Comparison of ENCODE assay signal across 21 cellular contexts in genomic region chr16:58053682-58054005, GRCh38. TPM values are rescaled to one million over a fixed set of nuclear protein-coding genes. Genes with fewer than 3 reads are reported as not detected.
DNase-seq lines count a peak whose midpoint lies in the region; ATAC-seq, FAIRE-seq and TF ChIP-seq lines count a peak whose summit lies in the region.
"Had no signal": no experiment of that assay in that cellular context is flagged by ENCODE, and none has a peak within 500 bp of the region (broad histone marks: within the 10 kb centered on the region; RNA-seq: fewer than 3 reads in every experiment).

No MANE protein-coding gene starts in this region.

- H3K9me3 ChIP-seq in HepG2 (ENCODE audit: low read length) (no peaks in the 10 kb centered on the region), right lobe of liver (no peaks in the 10 kb centered on the region), K562 (replicated peaks; ENCODE audit: control insufficient read depth, insufficient read depth, low read depth, low read length) (no peaks in the 10 kb centered on the region), BE2C (no peaks in the 10 kb centered on the region)
- H3K9me3 ChIP-seq: Caco-2 had no signal

- no peaks in the 10 kb centered on the region for H3K9me1 ChIP-seq in K562 (ENCODE audit: control insufficient read depth, insufficient read depth, low read length)

- POLR2A ChIA-PET in HepG2 (lab: Yijun Ruan, JAX) = interaction anchor here (1.4 kb wide), 1 partner anchor 21 kb away, joined by 5 read pairs; no protein-coding TSS in a partner anchor
- POLR2A ChIA-PET in K562 (lab: Yijun Ruan, JAX) = no interaction called here

- no peak for FAIRE-seq in HepG2 (lab: Jason Lieb, UNC)
- FAIRE-seq in K562 (lab: Jason Lieb, UNC) = no peak
- FAIRE-seq: A204.1, D721Med, G401.6, GM12891, GM19239 had no signal

- no peak for DNase-seq in HepG2 (ENCODE audit: low spot score)
- DNase-seq in right lobe of liver = no peak
- DNase-seq in K562 (ENCODE audit: extremely low read depth in 1 of 4, low spot score in 3 of 4) = no peak
- no peak for DNase-seq in BE2C
- no peak for DNase-seq in lower leg skin (ENCODE audit: low spot score in 2 of 2)
- DNase-seq: 8988T; ACHN; Caco-2; Calu3; CD4-positive, alpha-beta T cell; CD8-positive, alpha-beta T cell; DMS79 treated with DMSO at 0.1 percent for 48 hours; GF-D8 had no signal

- H3K4me2 ChIP-seq in HepG2 (ENCODE audit: low read depth, low read length) = no peak overlapping the region
- no peak overlapping the region for H3K4me2 ChIP-seq in K562 (ENCODE audit: insufficient read depth, low read length)

- in situ Hi-C loops in HepG2 (cut with HindIII; ENCODE audit: extremely low pct_ligation_motif_present, low pct_unique_long_range_greater_than_20kb) (no loop called here), K562 (cut with MboI) (no loop called here)

- CTCF ChIA-PET in HepG2 (lab: Yijun Ruan, JAX; ENCODE audit: low intra/inter-chr PET ratio, low total read pairs) = no interaction called here
- CTCF ChIA-PET in K562 (lab: Yijun Ruan, JAX; ENCODE audit: low intra/inter-chr PET ratio) = no interaction called here

- no peak overlapping the region for H3K27ac ChIP-seq in HepG2 (ENCODE audit: extremely low read length, insufficient read depth, low read length)
- no peak overlapping the region for H3K27ac ChIP-seq in right lobe of liver
- H3K27ac ChIP-seq in 22Rv1 = 0 out of 2 replicates have a peak overlapping the region, but pooled peaks have one; percentile 20
- H3K27ac ChIP-seq in K562 (ENCODE audit: extremely low read depth, low read depth, low read length) = no peak overlapping the region
- H3K27ac ChIP-seq: BLaER1 treated with 17β-estradiol and CSF1 and Interleukin-3, amounts not matched to agents 10 nM and 100 nM; C4-2B had no signal

- TF ChIP-seq RAD21 in HepG2 (CRISPR knock-in tag; IDR thresholded peaks at IDR 0.05) = no peak
- no peak for TF ChIP-seq RAD21 in K562 (CRISPR knock-in tag; conservative IDR thresholded peaks at IDR 0.05 in 1 of 2, IDR thresholded peaks at IDR 0.05 in 1 of 2)

- H3K36me3 ChIP-seq in HepG2 (replicated peaks in 1 of 2; ENCODE audit: control insufficient read depth in 1 of 2, insufficient read depth in 2 of 2, low read length in 2 of 2) = no peaks in the 10 kb centered on the region
- H3K36me3 ChIP-seq in right lobe of liver = no peaks in the 10 kb centered on the region
- no peaks in the 10 kb centered on the region for H3K36me3 ChIP-seq in K562 (ENCODE audit: control insufficient read depth, insufficient read depth, low read length)
- H3K36me3 ChIP-seq in BE2C = no peaks in the 10 kb centered on the region
- H3K36me3 ChIP-seq: BLaER1 treated with 17β-estradiol and CSF1 and Interleukin-3, amounts not matched to agents 10 nM and 100 nM had no signal

- TF ChIP-seq EP300 in HepG2 (IDR thresholded peaks at IDR 0.05; ENCODE audit: low read depth in 2 of 2, low read length in 2 of 2) (no peak), HepG2 (CRISPR knock-in tag; IDR thresholded peaks at IDR 0.05; ENCODE audit: borderline replicate concordance) (no peak), K562 (IDR thresholded peaks at IDR 0.05; ENCODE audit: low read length) (no peak)

- no peak for ATAC-seq in HepG2
- no peak for ATAC-seq in right lobe of liver
- ATAC-seq in K562 = no peak
- ATAC-seq: CD8-positive, alpha-beta T cell had no signal

- BruUV-seq in HepG2 (replicated peaks; lab: Mats Ljungman, UMichigan) = no TSS peak
- no TSS peak for BruUV-seq in K562 (replicated peaks; lab: Mats Ljungman, UMichigan)

- TF ChIP-seq POLR2A in HepG2 (IDR thresholded peaks at IDR 0.05; ENCODE audit: insufficient read depth in 1 of 2, low read depth in 2 of 2, low read length in 2 of 2) = no peak
- TF ChIP-seq POLR2A in right lobe of liver (IDR thresholded peaks at IDR 0.05) = no peak
- no peak for TF ChIP-seq POLR2A in K562 (conservative IDR thresholded peaks at IDR 0.05)
- no peak for TF ChIP-seq POLR2A in lower leg skin (IDR thresholded peaks at IDR 0.05)

- H3K27me3 ChIP-seq in HepG2 (ENCODE audit: control insufficient read depth in 1 of 2, insufficient read depth in 2 of 2, low read length in 2 of 2) (peaks cover 3 to 23% of the 10 kb centered on the region in 2 experiments; a peak in 4 of 5 replicates), right lobe of liver (no peaks in the 10 kb centered on the region), K562 (ENCODE audit: control insufficient read depth in 2 of 2, insufficient read depth in 2 of 2, low read length in 2 of 2) (peaks cover 13 to 18% of the 10 kb centered on the region in 2 experiments; a peak in 3 of 5 replicates), BE2C (no peaks in the 10 kb centered on the region)
- H3K27me3 ChIP-seq: BLaER1 treated with 17β-estradiol and CSF1 and Interleukin-3, amounts not matched to agents 10 nM and 100 nM had no signal

- WGBS in HepG2 (ENCODE audit: low lambda C conversion rate) = 60% methylated on average over 5 of the region's 5 CpGs
- 72% methylated on average over 2 of the region's 5 CpGs for WGBS in right lobe of liver (ENCODE audit: insufficient coverage, low coverage, low lambda C conversion rate, missing lambda C conversion rate)
- WGBS in K562 (ENCODE audit: insufficient coverage, low coverage, missing lambda C conversion rate) = 71% methylated on average over 4 of the region's 5 CpGs
- 89 to 95% methylated on average over 5 of the region's 5 CpGs for WGBS in lower leg skin, 2 donors

- H3K4me3 ChIP-seq in HepG2 (replicated peaks in 1 of 3; ENCODE audit: insufficient read depth in 1 of 3, low read depth in 2 of 3, low read length in 3 of 3) = no peak overlapping the region
- H3K4me3 ChIP-seq in right lobe of liver = no peak overlapping the region
- H3K4me3 ChIP-seq in K562 = no peak overlapping the region
- H3K4me3 ChIP-seq in BE2C (ENCODE audit: low read depth, low read length) = no peak overlapping the region
- no peak overlapping the region for H3K4me3 ChIP-seq in lower leg skin (ENCODE audit: low read depth, poor library complexity, severe bottlenecking)
- H3K4me3 ChIP-seq: BLaER1 treated with 17β-estradiol and CSF1 and Interleukin-3, amounts not matched to agents 10 nM and 100 nM had no signal

- H4K20me1 ChIP-seq in HepG2 (ENCODE audit: insufficient read depth, low read length) (no peaks in the 10 kb centered on the region), K562 (replicated peaks; ENCODE audit: control insufficient read depth, insufficient read depth, low read length) (no peaks in the 10 kb centered on the region; the same call in 1 of the 2 replicates)
- H4K20me1 ChIP-seq: BLaER1 treated with 17β-estradiol and CSF1 and Interleukin-3, amounts not matched to agents 10 nM and 100 nM had no signal

- peaks cover 22% of the 10 kb centered on the region for H3K4me1 ChIP-seq in HepG2 (ENCODE audit: insufficient read depth, low read length)
- H3K4me1 ChIP-seq in right lobe of liver = no peaks in the 10 kb centered on the region
- peaks cover 0 to 10% of the 10 kb centered on the region in 2 experiments; a peak in 2 of 5 replicates for H3K4me1 ChIP-seq in K562 (replicated peaks in 1 of 2; ENCODE audit: control insufficient read depth in 2 of 2, insufficient read depth in 2 of 2, low read length in 2 of 2)
- no peaks in the 10 kb centered on the region for H3K4me1 ChIP-seq in BE2C

- no peaks in the 10 kb centered on the region for H3K79me2 ChIP-seq in HepG2 (ENCODE audit: insufficient read depth, low read length)
- no peaks in the 10 kb centered on the region for H3K79me2 ChIP-seq in K562 (ENCODE audit: control insufficient read depth, insufficient read depth, low read length)

- H2AFZ ChIP-seq in HepG2 (ENCODE audit: low read length) = no peak overlapping the region
- H2AFZ ChIP-seq in K562 (ENCODE audit: low read depth, low read length) = no peak overlapping the region

- intact Hi-C loops in HepG2 (cut with micrococcal nuclease; ENCODE audit: unreplicated experiment) = no loop called here
- intact Hi-C loops in right lobe of liver (cut with DNase I) = no loop called here
- intact Hi-C loops in K562 (cut with micrococcal nuclease) = no loop called here
- intact Hi-C loops in lower leg skin (cut with DNase I; ENCODE audit: low total_unique reads) = no loop called here

- TF ChIP-seq CTCF in HepG2 (CRISPR knock-in tag; IDR thresholded peaks at IDR 0.05) (no peak), right lobe of liver (IDR thresholded peaks at IDR 0.05) (no peak), 22Rv1 (IDR thresholded peaks at IDR 0.05) (no peak), K562 (IDR thresholded peaks at IDR 0.05 in 2 of 3, conservative IDR thresholded peaks at IDR 0.05 in 1 of 3; ENCODE audit: insufficient read depth in 2 of 3, low read depth in 1 of 3, low read length in 3 of 3) (no peak), BE2C (IDR thresholded peaks at IDR 0.05; ENCODE audit: low read depth, low read length) (no peak), lower leg skin (IDR thresholded peaks at IDR 0.05) (no peak)

- H3K9ac ChIP-seq in HepG2 (ENCODE audit: insufficient read depth, low read depth, low read length) (no peak overlapping the region), K562 (ENCODE audit: insufficient read depth in 1 of 2, low read depth in 2 of 2, low read length in 2 of 2) (no peak overlapping the region)
- H3K9ac ChIP-seq: BLaER1 treated with 17β-estradiol and CSF1 and Interleukin-3, amounts not matched to agents 10 nM and 100 nM had no signal

RNA-seq across cellular contexts. Expression of gene MMP15, which starts 28.1 kb away (rescaled TPM):
- 17.2 and 35.2 TPM in 2 replicates for total RNA-seq in HepG2 (2016; rRNA removed; fragmentation: Illumina TruSeq; extraction: Trizol)
- 3.1 and 4.0 TPM in 2 replicates for total RNA-seq in HepG2 (2016; cell fraction: cytosol; rRNA removed; fragmentation: Illumina TruSeq; extraction: Trizol; ENCODE audit: low read depth)
- 15.2 and 35.5 TPM in 2 replicates for total RNA-seq in HepG2 (2016; cell fraction: insoluble cytoplasmic fraction; rRNA removed; fragmentation: Illumina TruSeq; extraction: Trizol)
- total RNA-seq in HepG2 (2016; cell fraction: membrane; rRNA removed; fragmentation: Illumina TruSeq; extraction: Trizol) = 11.7 and 12.8 TPM in 2 replicates
- 29.8 and 35.0 TPM in 2 replicates for total RNA-seq in HepG2 (2016; cell fraction: nucleus; rRNA removed; fragmentation: Illumina TruSeq; extraction: Trizol)
- 44.9 and 65.2 TPM in 2 replicates for polyA plus RNA-seq in HepG2 (2011; rRNA removed)
- polyA plus RNA-seq in HepG2 (2011; cell fraction: cytosol; rRNA removed) = 48.2 and 63.4 TPM in 2 replicates
- 48.7 and 49.3 TPM in 2 replicates for polyA plus RNA-seq in HepG2 (2011; cell fraction: nucleus; rRNA removed)
- polyA plus RNA-seq in HepG2 (2012) = 31.4 and 52.1 TPM in 2 replicates
- polyA plus RNA-seq in HepG2 (2016; cell fraction: cytosol; fragmentation: Illumina TruSeq; extraction: Trizol; ENCODE audit: low read depth) = 3.1 and 3.6 TPM in 2 replicates
- 20.6 and 24.8 TPM in 2 replicates for polyA plus RNA-seq in HepG2 (2016; cell fraction: insoluble cytoplasmic fraction; fragmentation: Illumina TruSeq; extraction: Trizol; ENCODE audit: low read depth)
- polyA plus RNA-seq in HepG2 (2016; cell fraction: membrane; fragmentation: Illumina TruSeq; extraction: Trizol; ENCODE audit: low read depth) = 9.3 and 9.6 TPM in 2 replicates
- polyA plus RNA-seq in HepG2 (2016; cell fraction: nucleus; fragmentation: Illumina TruSeq; extraction: Trizol; ENCODE audit: insufficient read depth, low read depth) = 59.2 and 61.3 TPM in 2 replicates
- 32.1 and 99.8 TPM in 2 replicates for polyA minus RNA-seq in HepG2 (2011; rRNA and poly(A)+ RNA removed; ENCODE audit: low replicate concordance)
- 50.9 and 56.7 TPM in 2 replicates for polyA minus RNA-seq in HepG2 (2011; cell fraction: cytosol; rRNA and poly(A)+ RNA removed)
- polyA minus RNA-seq in HepG2 (2011; cell fraction: nucleus; rRNA and poly(A)+ RNA removed) = 14.2 and 19.3 TPM in 2 replicates
- total RNA-seq in right lobe of liver = 10 to 100 TPM; 22.3 to 76.0 (median 35.2) TPM
- 6.1 and 32.3 TPM in 2 replicates for total RNA-seq in K562 (2011; cell fraction: chromatin; rRNA removed; ENCODE audit: low replicate concordance)
- 29.6 and 31.0 TPM in 2 replicates for total RNA-seq in K562 (2011; cell fraction: nucleolus; rRNA removed)
- 16.6 and 19.7 TPM in 2 replicates for total RNA-seq in K562 (2011; cell fraction: nucleoplasm; rRNA removed)
- total RNA-seq in K562 (2014; rRNA removed) = 10.3 and 11.9 TPM in 2 replicates
- total RNA-seq in K562 (2014; rRNA removed; fragmentation: Illumina TruSeq; extraction: Trizol) = 1.9 and 2.9 TPM in 2 replicates
- 5.5 and 5.6 TPM in 2 replicates for total RNA-seq in K562 (2015; rRNA removed; fragmentation: Illumina TruSeq; extraction: Trizol)
- 20.3 and 20.4 TPM in 2 replicates for total RNA-seq in K562 (2021)
- 3.0 and 8.4 TPM in 2 replicates for polyA plus RNA-seq in K562 (2011; rRNA removed)
- 8.5 and 13.5 TPM in 2 replicates for polyA plus RNA-seq in K562 (2011; cell fraction: cytosol; rRNA removed)
- 14.8 and 18.6 TPM in 2 replicates for polyA plus RNA-seq in K562 (2011; cell fraction: nucleus; rRNA removed)
- polyA plus RNA-seq in K562 (2012) = 9.6 and 14.7 TPM in 2 replicates
- polyA plus RNA-seq in K562 (2014; fragmentation: Illumina TruSeq; extraction: Trizol) = 6.3 and 8.6 TPM in 2 replicates
- under 1 TPM; 0.01 to 0.06 TPM for polyA plus RNA-seq in K562 (2014; fragmentation: Nextera tagmentation; extraction: Ambion mirVana)
- polyA plus RNA-seq in K562 (2014; rRNA removed) = 7.9 and 9.6 TPM in 2 replicates
- polyA minus RNA-seq in K562 (2011; rRNA and poly(A)+ RNA removed) = 2.8 and 3.4 TPM in 2 replicates
- 11.7 and 17.5 TPM in 2 replicates for polyA minus RNA-seq in K562 (2011; cell fraction: cytosol; rRNA and poly(A)+ RNA removed)
- 6.5 and 10.6 TPM in 2 replicates for polyA minus RNA-seq in K562 (2011; cell fraction: nucleus; rRNA and poly(A)+ RNA removed)
- polyA plus RNA-seq in BE2C (2012; ENCODE audit: insufficient read depth, insufficient read length, low read depth) = 49.0 TPM
- 1 to 10 TPM; 5.2 to 9.1 (median 7.7) TPM for total RNA-seq in lower leg skin

RNA-seq across cellular contexts. Expression of gene USB1, which starts 52.4 kb away (rescaled TPM):
- total RNA-seq in HepG2 (2016; rRNA removed; fragmentation: Illumina TruSeq; extraction: Trizol) = 16.7 and 33.5 TPM in 2 replicates
- 11.1 and 11.2 TPM in 2 replicates for total RNA-seq in HepG2 (2016; cell fraction: cytosol; rRNA removed; fragmentation: Illumina TruSeq; extraction: Trizol; ENCODE audit: low read depth)
- 17.4 and 32.4 TPM in 2 replicates for total RNA-seq in HepG2 (2016; cell fraction: insoluble cytoplasmic fraction; rRNA removed; fragmentation: Illumina TruSeq; extraction: Trizol)
- total RNA-seq in HepG2 (2016; cell fraction: membrane; rRNA removed; fragmentation: Illumina TruSeq; extraction: Trizol) = 47.5 and 49.4 TPM in 2 replicates
- total RNA-seq in HepG2 (2016; cell fraction: nucleus; rRNA removed; fragmentation: Illumina TruSeq; extraction: Trizol) = 17.8 and 27.0 TPM in 2 replicates
- polyA plus RNA-seq in HepG2 (2011; rRNA removed) = 65.4 and 75.9 TPM in 2 replicates
- 60.7 and 64.8 TPM in 2 replicates for polyA plus RNA-seq in HepG2 (2011; cell fraction: cytosol; rRNA removed)
- polyA plus RNA-seq in HepG2 (2011; cell fraction: nucleus; rRNA removed) = 51.6 and 63.8 TPM in 2 replicates
- 24.1 and 47.2 TPM in 2 replicates for polyA plus RNA-seq in HepG2 (2012)
- polyA plus RNA-seq in HepG2 (2016; cell fraction: cytosol; fragmentation: Illumina TruSeq; extraction: Trizol; ENCODE audit: low read depth) = 54.6 and 63.3 TPM in 2 replicates
- polyA plus RNA-seq in HepG2 (2016; cell fraction: insoluble cytoplasmic fraction; fragmentation: Illumina TruSeq; extraction: Trizol; ENCODE audit: low read depth) = 76.8 and 103 TPM in 2 replicates
- 136 and 142 TPM in 2 replicates for polyA plus RNA-seq in HepG2 (2016; cell fraction: membrane; fragmentation: Illumina TruSeq; extraction: Trizol; ENCODE audit: low read depth)
- 62.4 and 62.9 TPM in 2 replicates for polyA plus RNA-seq in HepG2 (2016; cell fraction: nucleus; fragmentation: Illumina TruSeq; extraction: Trizol; ENCODE audit: insufficient read depth, low read depth)
- 97.4 and 101 TPM in 2 replicates for polyA minus RNA-seq in HepG2 (2011; rRNA and poly(A)+ RNA removed; ENCODE audit: low replicate concordance)
- polyA minus RNA-seq in HepG2 (2011; cell fraction: cytosol; rRNA and poly(A)+ RNA removed) = 44.2 and 48.1 TPM in 2 replicates
- polyA minus RNA-seq in HepG2 (2011; cell fraction: nucleus; rRNA and poly(A)+ RNA removed) = 30.8 and 37.7 TPM in 2 replicates
- total RNA-seq in right lobe of liver = 10 to 100 TPM; 20.6 to 63.3 (median 25.9) TPM
- total RNA-seq in K562 (2011; cell fraction: chromatin; rRNA removed; ENCODE audit: low replicate concordance) = 49.8 and 89.2 TPM in 2 replicates
- total RNA-seq in K562 (2011; cell fraction: nucleolus; rRNA removed) = 52.8 and 56.4 TPM in 2 replicates
- 57.2 and 72.5 TPM in 2 replicates for total RNA-seq in K562 (2011; cell fraction: nucleoplasm; rRNA removed)
- total RNA-seq in K562 (2014; rRNA removed) = 18.0 and 19.4 TPM in 2 replicates
- total RNA-seq in K562 (2014; rRNA removed; fragmentation: Illumina TruSeq; extraction: Trizol) = 12.1 and 13.1 TPM in 2 replicates
- total RNA-seq in K562 (2015; rRNA removed; fragmentation: Illumina TruSeq; extraction: Trizol) = 16.0 and 18.9 TPM in 2 replicates
- total RNA-seq in K562 (2021) = 69.6 and 73.6 TPM in 2 replicates
- 46.2 and 60.1 TPM in 2 replicates for polyA plus RNA-seq in K562 (2011; rRNA removed)
- 64.2 and 91.2 TPM in 2 replicates for polyA plus RNA-seq in K562 (2011; cell fraction: cytosol; rRNA removed)
- 37.6 and 65.1 TPM in 2 replicates for polyA plus RNA-seq in K562 (2011; cell fraction: nucleus; rRNA removed)
- 49.3 and 58.2 TPM in 2 replicates for polyA plus RNA-seq in K562 (2012)
- polyA plus RNA-seq in K562 (2014; fragmentation: Illumina TruSeq; extraction: Trizol) = 64.4 and 93.9 TPM in 2 replicates
- polyA plus RNA-seq in K562 (2014; fragmentation: Nextera tagmentation; extraction: Ambion mirVana) = 10 to 100 TPM; 11.6 to 12.1 TPM
- polyA plus RNA-seq in K562 (2014; rRNA removed) = 53.8 and 67.5 TPM in 2 replicates
- polyA minus RNA-seq in K562 (2011; rRNA and poly(A)+ RNA removed) = 29.9 and 44.9 TPM in 2 replicates
- 42.9 and 56.9 TPM in 2 replicates for polyA minus RNA-seq in K562 (2011; cell fraction: cytosol; rRNA and poly(A)+ RNA removed)
- polyA minus RNA-seq in K562 (2011; cell fraction: nucleus; rRNA and poly(A)+ RNA removed) = 27.5 and 27.6 TPM in 2 replicates
- 40.6 TPM for polyA plus RNA-seq in BE2C (2012; ENCODE audit: insufficient read depth, insufficient read length, low read depth)
- total RNA-seq in lower leg skin = 10 to 100 TPM; 13.3 to 34.2 (median 23.3) TPM

RNA-seq across cellular contexts. Expression of gene ZNF319, which starts 53.2 kb away (rescaled TPM):
- total RNA-seq in HepG2 (2016; rRNA removed; fragmentation: Illumina TruSeq; extraction: Trizol) (3.5 and 3.6 TPM in 2 replicates), right lobe of liver (1 to 10 TPM; 2.5 to 4.9 (median 3.4) TPM), K562 (2014; rRNA removed) (1.4 TPM in 2 replicates), K562 (2014; rRNA removed; fragmentation: Illumina TruSeq; extraction: Trizol) (0.80 and 0.87 TPM in 2 replicates), K562 (2015; rRNA removed; fragmentation: Illumina TruSeq; extraction: Trizol) (1.0 and 1.2 TPM in 2 replicates), K562 (2021) (5.2 and 5.7 TPM in 2 replicates), lower leg skin (10 to 100 TPM in 1 of 4 donors, 1 to 10 TPM in 3; 8.1 to 12.1 (median 8.6) TPM)
- 0.51 and 0.88 TPM in 2 replicates for total RNA-seq in HepG2 (2016; cell fraction: cytosol; rRNA removed; fragmentation: Illumina TruSeq; extraction: Trizol; ENCODE audit: low read depth)
- 3.1 and 3.2 TPM in 2 replicates for total RNA-seq in HepG2 (2016; cell fraction: insoluble cytoplasmic fraction; rRNA removed; fragmentation: Illumina TruSeq; extraction: Trizol)
- total RNA-seq in HepG2 (2016; cell fraction: membrane; rRNA removed; fragmentation: Illumina TruSeq; extraction: Trizol) = 2.3 and 2.7 TPM in 2 replicates
- total RNA-seq in HepG2 (2016; cell fraction: nucleus; rRNA removed; fragmentation: Illumina TruSeq; extraction: Trizol) = 3.0 and 3.7 TPM in 2 replicates
- polyA plus RNA-seq in HepG2 (2011; rRNA removed) (2.4 and 5.2 TPM in 2 replicates), K562 (2011; rRNA removed) (1.4 and 2.0 TPM in 2 replicates), K562 (2014; fragmentation: Illumina TruSeq; extraction: Trizol) (2.1 and 3.6 TPM in 2 replicates), K562 (2014; fragmentation: Nextera tagmentation; extraction: Ambion mirVana) (under 1 TPM; 0.20 to 0.31 TPM), K562 (2014; rRNA removed) (2.7 and 3.2 TPM in 2 replicates)
- 2.9 and 3.1 TPM in 2 replicates for polyA plus RNA-seq in HepG2 (2011; cell fraction: cytosol; rRNA removed)
- 7.2 and 8.1 TPM in 2 replicates for polyA plus RNA-seq in HepG2 (2011; cell fraction: nucleus; rRNA removed)
- 2.2 and 4.4 TPM in 2 replicates for polyA plus RNA-seq in HepG2 (2012)
- polyA plus RNA-seq in HepG2 (2016; cell fraction: cytosol; fragmentation: Illumina TruSeq; extraction: Trizol; ENCODE audit: low read depth) = 0.15 and 0.25 TPM in 2 replicates
- 4.6 TPM in 2 replicates for polyA plus RNA-seq in HepG2 (2016; cell fraction: insoluble cytoplasmic fraction; fragmentation: Illumina TruSeq; extraction: Trizol; ENCODE audit: low read depth)
- 1.0 and 1.3 TPM in 2 replicates for polyA plus RNA-seq in HepG2 (2016; cell fraction: membrane; fragmentation: Illumina TruSeq; extraction: Trizol; ENCODE audit: low read depth)
- polyA plus RNA-seq in HepG2 (2016; cell fraction: nucleus; fragmentation: Illumina TruSeq; extraction: Trizol; ENCODE audit: insufficient read depth, low read depth) = 5.6 TPM in 2 replicates
- polyA minus RNA-seq in HepG2 (2011; rRNA and poly(A)+ RNA removed; ENCODE audit: low replicate concordance) = 8.6 and 11.6 TPM in 2 replicates
- polyA minus RNA-seq in HepG2 (2011; cell fraction: cytosol; rRNA and poly(A)+ RNA removed) = 4.9 and 6.1 TPM in 2 replicates
- 4.6 and 5.0 TPM in 2 replicates for polyA minus RNA-seq in HepG2 (2011; cell fraction: nucleus; rRNA and poly(A)+ RNA removed)
- total RNA-seq in K562 (2011; cell fraction: chromatin; rRNA removed; ENCODE audit: low replicate concordance) = 3.7 and 13.4 TPM in 2 replicates
- total RNA-seq in K562 (2011; cell fraction: nucleolus; rRNA removed) = 6.6 and 7.3 TPM in 2 replicates
- 3.7 and 4.7 TPM in 2 replicates for total RNA-seq in K562 (2011; cell fraction: nucleoplasm; rRNA removed)
- polyA plus RNA-seq in K562 (2011; cell fraction: cytosol; rRNA removed) = 2.3 and 3.2 TPM in 2 replicates
- 4.9 and 5.1 TPM in 2 replicates for polyA plus RNA-seq in K562 (2011; cell fraction: nucleus; rRNA removed)
- 3.2 and 6.6 TPM in 2 replicates for polyA plus RNA-seq in K562 (2012)
- polyA minus RNA-seq in K562 (2011; rRNA and poly(A)+ RNA removed) = 2.2 and 3.0 TPM in 2 replicates
- 3.2 and 6.1 TPM in 2 replicates for polyA minus RNA-seq in K562 (2011; cell fraction: cytosol; rRNA and poly(A)+ RNA removed)
- 5.5 and 6.2 TPM in 2 replicates for polyA minus RNA-seq in K562 (2011; cell fraction: nucleus; rRNA and poly(A)+ RNA removed)
- polyA plus RNA-seq in BE2C (2012; ENCODE audit: insufficient read depth, insufficient read length, low read depth) = 7.1 TPM

Comparison
In these comparisons a context has a peak if more than half of its experiments do, and no peak if none do; other contexts are left out.
1. Of the 241 proteins assayed by ChIP-seq in both HepG2 and K562: peak only in HepG2: none; only in K562: none; in both: ZNF121; in neither: 240.